ENCODE assay signal across 28 cellular contexts in genomic region chr11:126407682-126408288, GRCh38. TPM values are rescaled to one million over a fixed set of nuclear protein-coding genes. Genes with fewer than 3 reads are reported as not detected.
DNase-seq lines count a peak whose midpoint lies in the region; ATAC-seq and TF ChIP-seq lines count a peak whose summit lies in the region.
"Had no signal": no experiment of that assay in that cellular context is flagged by ENCODE, and none has a peak within 500 bp of the region (broad histone marks: within the 10 kb centered on the region; RNA-seq: fewer than 3 reads in every experiment).

No MANE protein-coding gene starts in this region.

- no peak overlapping the region for H3K4me3 Mint-ChIP-seq in neural progenitor cell
- H3K4me3 Mint-ChIP-seq in T-cell, result no peak overlapping the region
- H3K4me3 Mint-ChIP-seq: CD4-positive, alpha-beta memory T cell; IgD-negative memory B cell had no signal

- no peak overlapping the region for H2AFZ ChIP-seq in neural progenitor cell (replicated peaks)

- CTCF ChIA-PET in RWPE1 (lab: Yijun Ruan, JAX) (no interaction called here), T-cell (lab: Charles Lee) (no interaction called here)

- H3K36me3 Mint-ChIP-seq in neural progenitor cell (peaks cover 7% of the 10 kb centered on the region), T-cell (peaks cover 21% of the 10 kb centered on the region)

- H3K9me3 ChIP-seq in colonic mucosa (no peaks in the 10 kb centered on the region), neural progenitor cell (ENCODE audit: low read depth) (no peaks in the 10 kb centered on the region)
- H3K9me3 ChIP-seq: SJCRH30 had no signal

- H3K4me1 ChIP-seq in colonic mucosa (peaks cover 8% of the 10 kb centered on the region), neural progenitor cell (peaks cover 21% of the 10 kb centered on the region)
- H3K4me1 ChIP-seq: SJCRH30 had no signal

- H3K79me2 ChIP-seq in neural progenitor cell (ENCODE audit: low read depth), result no peaks in the 10 kb centered on the region

- TF ChIP-seq CTCF in RWPE1 (conservative IDR thresholded peaks at IDR 0.05; ENCODE audit: low read depth) (no peak), colonic mucosa (IDR thresholded peaks at IDR 0.05) (no peak), neural progenitor cell (IDR thresholded peaks at IDR 0.05) (no peak), dorsolateral prefrontal cortex (IDR thresholded peaks at IDR 0.05 in 54 of 56, conservative IDR thresholded peaks at IDR 0.05 in 2 of 56; ENCODE audit: low read depth in 1 of 56, partially characterized antibody in 56 of 56) (no peak)

- H3K4me3 ChIP-seq in colonic mucosa (peak overlapping the region; percentile 37), neural progenitor cell (no peak overlapping the region), dorsolateral prefrontal cortex (no peak overlapping the region)
- H3K4me3 ChIP-seq: GM12878, SJCRH30 had no signal

- H3K27ac ChIP-seq in RWPE1, result peak overlapping the region; percentile 89
- no peak overlapping the region for H3K27ac ChIP-seq in colonic mucosa
- no peak overlapping the region for H3K27ac ChIP-seq in neural progenitor cell
- peak overlapping the region; percentile 79 for H3K27ac ChIP-seq in substantia nigra (ENCODE audit: low read depth, low read length, poor library complexity, severe bottlenecking)
- H3K27ac ChIP-seq in dorsolateral prefrontal cortex, result peak overlapping the region in 9 of 59 donors; percentile 14 to 83 (median 76)
- H3K27ac ChIP-seq: HL-60, KMS-11, SJCRH30 had no signal

- ATAC-seq in T-cell (replicated peaks in 1 of 4) (no peak), GM21576 (IDR thresholded peaks at IDR 0.05; ENCODE audit: unreplicated experiment) (no peak)
- ATAC-seq: GM12878, PC-3, Right ventricle myocardium inferior had no signal

- peak overlapping the region; percentile 78 for H3K27ac Mint-ChIP-seq in neural progenitor cell
- no peak overlapping the region for H3K27ac Mint-ChIP-seq in T-cell
- H3K27ac Mint-ChIP-seq: CD4-positive, alpha-beta memory T cell; IgD-negative memory B cell had no signal

- H3K27me3 ChIP-seq in colonic mucosa (no peaks in the 10 kb centered on the region), neural progenitor cell (no peaks in the 10 kb centered on the region), dorsolateral prefrontal cortex (no peaks in the 10 kb centered on the region)
- H3K27me3 ChIP-seq: SJCRH30 had no signal

- H3K36me3 ChIP-seq in colonic mucosa (peaks cover 6% of the 10 kb centered on the region), neural progenitor cell (no peaks in the 10 kb centered on the region)

- H3K4me2 ChIP-seq in neural progenitor cell, result no peak overlapping the region
- H3K4me2 ChIP-seq: KMS-11 had no signal

- H3F3A ChIP-seq in neural progenitor cell (ENCODE audit: low read depth), result peaks cover 13% of the 10 kb centered on the region

- H3K9me3 Mint-ChIP-seq in neural progenitor cell, result no peaks in the 10 kb centered on the region
- H3K9me3 Mint-ChIP-seq in T-cell, result no peaks in the 10 kb centered on the region
- H3K9me3 Mint-ChIP-seq: CD4-positive, alpha-beta memory T cell; IgD-negative memory B cell had no signal

- H3K27me3 Mint-ChIP-seq in neural progenitor cell (ENCODE audit: insufficient read depth, low read depth) (no peaks in the 10 kb centered on the region), T-cell (no peaks in the 10 kb centered on the region)
- H3K27me3 Mint-ChIP-seq: CD4-positive, alpha-beta memory T cell; IgD-negative memory B cell had no signal

- no peaks in the 10 kb centered on the region for H4K20me1 ChIP-seq in neural progenitor cell (ENCODE audit: low read depth)

- DNase-seq in RWPE1 (ENCODE audit: low spot score) (no peak), colonic mucosa (no peak), neural progenitor cell (ENCODE audit: low spot score) (no peak), substantia nigra (lab: John Stamatoyannopoulos, UW) (no peak), T-cell (no peak), dorsolateral prefrontal cortex (no peak)
- DNase-seq: C1 segment of cervical spinal cord; CD4-positive, alpha-beta memory T cell; COR-L47; GDM1; GOT3; HCEC 1CT; MM.1S; NCI-H1048; NCI-H1417; NCI-H1694; NCI-H2029 treated with DMSO at 0.1 percent for 48 hours; NCI-H446 treated with DMSO at 0.1 percent for 48 hours; NCI-H526; NK-92 treated with Interleukin-12 subunit alpha and Interleukin-12 subunit beta, amount 100 ng/mL, for 24 hours; PC-3; SJCRH30 had no signal

- H3K4me1 Mint-ChIP-seq in neural progenitor cell, result peaks cover 27% of the 10 kb centered on the region
- H3K4me1 Mint-ChIP-seq in T-cell, result no peaks in the 10 kb centered on the region

- H3K9ac ChIP-seq in colonic mucosa (ENCODE audit: low read depth in 2 of 2, low read length in 2 of 2) (no peak overlapping the region), neural progenitor cell (no peak overlapping the region)
- H3K9ac ChIP-seq: KMS-11 had no signal

- intact Hi-C loops in colonic mucosa (cut with DNase I) (no loop called here), dorsolateral prefrontal cortex (cut with DNase I) (no loop called here)

- POLR2A ChIA-PET in RWPE1 (lab: Yijun Ruan, JAX; ENCODE audit: low non-redundant PET) (no interaction called here), T-cell (lab: Charles Lee) (no interaction called here)

RNA-seq across cellular contexts. Expression of gene ST3GAL4, which starts 52.3 kb away (rescaled TPM):
- total RNA-seq in colonic mucosa (100 to 1,000 TPM; 123 to 304 TPM), neural progenitor cell (ENCODE audit: low replicate concordance) (13.0 and 17.9 TPM in 2 replicates), T-cell (1 to 10 TPM; 2.6 to 4.8 (median 3.6) TPM), dorsolateral prefrontal cortex (10 to 100 TPM; 19.8 to 70.4 (median 32.7) TPM)

Comparison
In these comparisons a context has a peak if more than half of its experiments do, and no peak if none do; other contexts are left out.
1. H3K27ac ChIP-seq: peak in RWPE1 (single experiment) and substantia nigra (single experiment); none in colonic mucosa (single experiment) and neural progenitor cell (single experiment).